Comparison of ENCODE assay signal across 2 cellular contexts in the genomic region with DNA sequence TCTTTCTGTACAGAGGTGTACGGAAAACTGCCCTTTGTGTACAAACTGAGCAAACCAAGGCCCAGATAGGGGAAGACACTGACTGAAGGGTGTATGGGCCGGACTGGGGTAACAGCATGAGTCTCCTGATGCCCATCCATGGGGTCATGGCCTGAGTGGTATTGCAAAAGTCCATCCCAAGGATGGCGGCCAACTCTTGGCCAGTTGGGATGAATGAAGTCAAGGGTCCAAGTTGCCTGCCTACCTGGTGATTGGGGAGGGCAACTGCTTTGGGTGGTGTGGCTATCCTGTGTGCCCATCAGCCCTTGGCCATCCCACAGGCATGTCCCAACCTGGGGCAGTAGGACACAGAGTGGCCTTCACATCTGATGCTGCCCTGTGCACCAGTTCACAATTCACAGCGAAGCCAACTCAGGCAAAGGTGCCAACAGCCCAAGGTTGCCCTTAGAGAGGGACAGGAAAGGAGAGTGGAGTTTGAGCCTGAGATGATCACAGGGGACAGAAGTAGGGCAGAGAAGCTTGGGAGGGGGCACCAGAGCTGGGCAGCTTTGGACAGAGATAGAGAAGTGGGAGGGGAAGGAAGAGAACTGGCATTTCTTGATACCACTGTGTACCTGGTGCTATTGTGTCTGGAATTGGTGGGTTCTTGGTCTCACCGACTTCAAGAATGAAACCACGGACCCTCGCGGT.
TF ChIP-seq lines count a peak whose summit lies in the region.

No MANE protein-coding gene starts in this region.

TF ChIP-seq in SK-N-SH, 30 proteins besides CTCF, POLR2A, EP300 and RAD21 (continued from another document):
- TF ChIP-seq, protein P1, sequence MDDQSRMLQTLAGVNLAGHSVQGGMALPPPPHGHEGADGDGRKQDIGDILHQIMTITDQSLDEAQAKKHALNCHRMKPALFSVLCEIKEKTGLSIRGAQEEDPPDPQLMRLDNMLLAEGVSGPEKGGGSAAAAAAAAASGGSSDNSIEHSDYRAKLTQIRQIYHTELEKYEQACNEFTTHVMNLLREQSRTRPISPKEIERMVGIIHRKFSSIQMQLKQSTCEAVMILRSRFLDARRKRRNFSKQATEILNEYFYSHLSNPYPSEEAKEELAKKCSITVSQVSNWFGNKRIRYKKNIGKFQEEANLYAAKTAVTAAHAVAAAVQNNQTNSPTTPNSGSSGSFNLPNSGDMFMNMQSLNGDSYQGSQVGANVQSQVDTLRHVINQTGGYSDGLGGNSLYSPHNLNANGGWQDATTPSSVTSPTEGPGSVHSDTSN (IDR thresholded peaks at IDR 0.05) = no peak
- TF ChIP-seq GATA2 (CRISPR knock-in tag; IDR thresholded peaks at IDR 0.05) (no peak), RFX5 (IDR thresholded peaks at IDR 0.05; ENCODE audit: low read length) (no peak), RCOR1 (IDR thresholded peaks at IDR 0.05; ENCODE audit: low read length) (no peak), SMC3 (IDR thresholded peaks at IDR 0.05; ENCODE audit: low read depth, low read length) (no peak), REST (IDR thresholded peaks at IDR 0.05; ENCODE audit: low read depth, low read length) (no peak), TEAD4 (IDR thresholded peaks at IDR 0.05; ENCODE audit: borderline replicate concordance, insufficient read depth) (no peak), EZH2phosphoT487 (IDR thresholded peaks at IDR 0.05; ENCODE audit: borderline replicate concordance, low read depth) (no peak), ELF1 (IDR thresholded peaks at IDR 0.05) (no peak), IRF3 (IDR thresholded peaks at IDR 0.05; ENCODE audit: low read depth, low read length) (no peak), RXRA (IDR thresholded peaks at IDR 0.05; ENCODE audit: borderline replicate concordance, low read depth) (no peak), FOSL2 (IDR thresholded peaks at IDR 0.05; ENCODE audit: borderline replicate concordance, low read depth) (no peak), FOXM1 (IDR thresholded peaks at IDR 0.05; ENCODE audit: low read depth) (no peak)
- TF ChIP-seq, protein P2, sequence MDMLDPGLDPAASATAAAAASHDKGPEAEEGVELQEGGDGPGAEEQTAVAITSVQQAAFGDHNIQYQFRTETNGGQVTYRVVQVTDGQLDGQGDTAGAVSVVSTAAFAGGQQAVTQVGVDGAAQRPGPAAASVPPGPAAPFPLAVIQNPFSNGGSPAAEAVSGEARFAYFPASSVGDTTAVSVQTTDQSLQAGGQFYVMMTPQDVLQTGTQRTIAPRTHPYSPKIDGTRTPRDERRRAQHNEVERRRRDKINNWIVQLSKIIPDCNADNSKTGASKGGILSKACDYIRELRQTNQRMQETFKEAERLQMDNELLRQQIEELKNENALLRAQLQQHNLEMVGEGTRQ (IDR thresholded peaks at IDR 0.05; ENCODE audit: borderline replicate concordance, low read depth, low read length) = no peak
TF ChIP-seq in SK-N-SH: peak in this region for 0.

TF ChIP-seq in SK-N-SH treated with all-trans-retinoic acid at 6 μM for 48 hours, 23 proteins besides CTCF, POLR2A, EP300 and RAD21 (continued from another document):
- TF ChIP-seq BACH2 (CRISPR knock-in tag; IDR thresholded peaks at IDR 0.05; ENCODE audit: borderline replicate concordance) = no peak
- TF ChIP-seq, protein P3, sequence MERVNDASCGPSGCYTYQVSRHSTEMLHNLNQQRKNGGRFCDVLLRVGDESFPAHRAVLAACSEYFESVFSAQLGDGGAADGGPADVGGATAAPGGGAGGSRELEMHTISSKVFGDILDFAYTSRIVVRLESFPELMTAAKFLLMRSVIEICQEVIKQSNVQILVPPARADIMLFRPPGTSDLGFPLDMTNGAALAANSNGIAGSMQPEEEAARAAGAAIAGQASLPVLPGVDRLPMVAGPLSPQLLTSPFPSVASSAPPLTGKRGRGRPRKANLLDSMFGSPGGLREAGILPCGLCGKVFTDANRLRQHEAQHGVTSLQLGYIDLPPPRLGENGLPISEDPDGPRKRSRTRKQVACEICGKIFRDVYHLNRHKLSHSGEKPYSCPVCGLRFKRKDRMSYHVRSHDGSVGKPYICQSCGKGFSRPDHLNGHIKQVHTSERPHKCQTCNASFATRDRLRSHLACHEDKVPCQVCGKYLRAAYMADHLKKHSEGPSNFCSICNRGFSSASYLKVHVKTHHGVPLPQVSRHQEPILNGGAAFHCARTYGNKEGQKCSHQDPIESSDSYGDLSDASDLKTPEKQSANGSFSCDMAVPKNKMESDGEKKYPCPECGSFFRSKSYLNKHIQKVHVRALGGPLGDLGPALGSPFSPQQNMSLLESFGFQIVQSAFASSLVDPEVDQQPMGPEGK (CRISPR knock-in tag; IDR thresholded peaks at IDR 0.05; ENCODE audit: borderline replicate concordance) = no peak
- no peak for TF ChIP-seq TOX (CRISPR knock-in tag; IDR thresholded peaks at IDR 0.05; ENCODE audit: borderline replicate concordance)
- TF ChIP-seq ZNF565 (CRISPR knock-in tag; conservative IDR thresholded peaks at IDR 0.05; ENCODE audit: low read depth) = no peak
- TF ChIP-seq, protein P4, sequence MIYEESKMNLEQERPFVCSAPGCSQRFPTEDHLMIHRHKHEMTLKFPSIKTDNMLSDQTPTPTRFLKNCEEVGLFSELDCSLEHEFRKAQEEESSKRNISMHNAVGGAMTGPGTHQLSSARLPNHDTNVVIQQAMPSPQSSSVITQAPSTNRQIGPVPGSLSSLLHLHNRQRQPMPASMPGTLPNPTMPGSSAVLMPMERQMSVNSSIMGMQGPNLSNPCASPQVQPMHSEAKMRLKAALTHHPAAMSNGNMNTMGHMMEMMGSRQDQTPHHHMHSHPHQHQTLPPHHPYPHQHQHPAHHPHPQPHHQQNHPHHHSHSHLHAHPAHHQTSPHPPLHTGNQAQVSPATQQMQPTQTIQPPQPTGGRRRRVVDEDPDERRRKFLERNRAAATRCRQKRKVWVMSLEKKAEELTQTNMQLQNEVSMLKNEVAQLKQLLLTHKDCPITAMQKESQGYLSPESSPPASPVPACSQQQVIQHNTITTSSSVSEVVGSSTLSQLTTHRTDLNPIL (CRISPR knock-in tag; IDR thresholded peaks at IDR 0.05; ENCODE audit: low read depth) = no peak
- no peak for TF ChIP-seq OSR1 (CRISPR knock-in tag; IDR thresholded peaks at IDR 0.05)
- TF ChIP-seq, protein P5, sequence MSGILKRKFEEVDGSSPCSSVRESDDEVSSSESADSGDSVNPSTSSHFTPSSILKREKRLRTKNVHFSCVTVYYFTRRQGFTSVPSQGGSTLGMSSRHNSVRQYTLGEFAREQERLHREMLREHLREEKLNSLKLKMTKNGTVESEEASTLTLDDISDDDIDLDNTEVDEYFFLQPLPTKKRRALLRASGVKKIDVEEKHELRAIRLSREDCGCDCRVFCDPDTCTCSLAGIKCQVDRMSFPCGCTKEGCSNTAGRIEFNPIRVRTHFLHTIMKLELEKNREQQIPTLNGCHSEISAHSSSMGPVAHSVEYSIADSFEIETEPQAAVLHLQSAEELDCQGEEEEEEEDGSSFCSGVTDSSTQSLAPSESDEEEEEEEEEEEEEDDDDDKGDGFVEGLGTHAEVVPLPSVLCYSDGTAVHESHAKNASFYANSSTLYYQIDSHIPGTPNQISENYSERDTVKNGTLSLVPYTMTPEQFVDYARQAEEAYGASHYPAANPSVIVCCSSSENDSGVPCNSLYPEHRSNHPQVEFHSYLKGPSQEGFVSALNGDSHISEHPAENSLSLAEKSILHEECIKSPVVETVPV (CRISPR knock-in tag; IDR thresholded peaks at IDR 0.05) = no peak
